ENCODE assay signal across 8 cellular contexts in genomic region chr3:184174278-184174645, GRCh38. TPM values are rescaled to one million over a fixed set of nuclear protein-coding genes. Genes with fewer than 3 reads are reported as not detected.
DNase-seq lines count a peak whose midpoint lies in the region; ATAC-seq, FAIRE-seq and TF ChIP-seq lines count a peak whose summit lies in the region.

No MANE protein-coding gene starts in this region.

- no peaks in the 10 kb centered on the region for H3K27me3 Mint-ChIP-seq in Calu3 (ENCODE audit: unreplicated experiment)
- H3K27me3 Mint-ChIP-seq in astrocyte (ENCODE audit: low read depth, unreplicated experiment), result no peaks in the 10 kb centered on the region

- TF ChIP-seq CTCF in Calu3 (IDR thresholded peaks at IDR 0.05; ENCODE audit: unreplicated experiment) (no peak), astrocyte (IDR thresholded peaks at IDR 0.05; ENCODE audit: insufficient read depth, low read depth, low read length) (no peak), osteoblast (IDR thresholded peaks at IDR 0.05; ENCODE audit: extremely low read depth, low read depth, low read length) (no peak), RWPE1 (conservative IDR thresholded peaks at IDR 0.05; ENCODE audit: low read depth) (no peak), GM10248 (IDR thresholded peaks at IDR 0.05; ENCODE audit: control extremely low read depth, extremely low read depth, low read depth, missing control alignments) (no peak)

- peaks cover 51% of the 10 kb centered on the region for H3K4me1 ChIP-seq in astrocyte (ENCODE audit: insufficient read depth, low read length)
- peaks cover 69% of the 10 kb centered on the region for H3K4me1 ChIP-seq in osteoblast (ENCODE audit: insufficient read depth, low read length)

- POLR2A ChIA-PET in RWPE1 (lab: Yijun Ruan, JAX; ENCODE audit: low non-redundant PET), result no interaction called here
- POLR2A ChIA-PET in GM10248 (lab: Yijun Ruan, JAX), result interaction anchor here (1.1 kb wide), 1 partner anchor 11 kb away, joined by 7 read pairs; the partner anchor contains the start of gene ABCF3

- H3K9me3 Mint-ChIP-seq in Calu3 (ENCODE audit: low read depth, unreplicated experiment) (no peaks in the 10 kb centered on the region), astrocyte (ENCODE audit: unreplicated experiment) (no peaks in the 10 kb centered on the region)

- H2AFZ ChIP-seq in astrocyte (ENCODE audit: low read depth, low read length) (no peak overlapping the region), osteoblast (ENCODE audit: low read length) (no peak overlapping the region)

- no peak overlapping the region for H3K9ac ChIP-seq in astrocyte (ENCODE audit: low read length)

- H3K4me3 Mint-ChIP-seq in Calu3 (ENCODE audit: low read depth, unreplicated experiment) (peak overlapping the region; percentile 85), astrocyte (ENCODE audit: unreplicated experiment) (peak overlapping the region; percentile 97)

- peak overlapping the region; percentile 15 for H3K27ac Mint-ChIP-seq in Calu3 (ENCODE audit: unreplicated experiment)
- peak overlapping the region; percentile 70 for H3K27ac Mint-ChIP-seq in astrocyte (ENCODE audit: unreplicated experiment)

- H3K4me2 ChIP-seq in astrocyte (ENCODE audit: low read length) (no peak overlapping the region), osteoblast (ENCODE audit: insufficient read depth, low read length) (no peak overlapping the region)

- DNase-seq in Calu3, result no peak
- no peak for DNase-seq in astrocyte (ENCODE audit: low read depth)
- no peak for DNase-seq in osteoblast (ENCODE audit: insufficient read length, low spot score, missing footprints)
- no peak for DNase-seq in RWPE1 (ENCODE audit: low spot score)
- DNase-seq in GM10248 (ENCODE audit: extremely low spot score), result no peak
- DNase-seq in iPS-NIHi7 (ENCODE audit: extremely low spot score), result no peak

- peaks cover 8% of the 10 kb centered on the region for H3K4me1 Mint-ChIP-seq in Calu3 (ENCODE audit: low read depth, unreplicated experiment)
- H3K4me1 Mint-ChIP-seq in astrocyte (ENCODE audit: low read depth, unreplicated experiment), result peaks cover 53% of the 10 kb centered on the region

- H3K27me3 ChIP-seq in astrocyte (ENCODE audit: insufficient read depth, low read length), result no peaks in the 10 kb centered on the region
- no peaks in the 10 kb centered on the region for H3K27me3 ChIP-seq in osteoblast (ENCODE audit: insufficient read depth, low read length)

- intact Hi-C loops in Calu3 (cut with micrococcal nuclease; ENCODE audit: unreplicated experiment), result no loop called here

- H3K36me3 Mint-ChIP-seq in Calu3 (ENCODE audit: insufficient read depth, unreplicated experiment) (peaks cover 49% of the 10 kb centered on the region), astrocyte (ENCODE audit: low read depth, unreplicated experiment) (peaks cover 26% of the 10 kb centered on the region)

- H3K79me2 ChIP-seq in astrocyte (ENCODE audit: insufficient read depth, low read length) (peaks cover 45% of the 10 kb centered on the region), osteoblast (ENCODE audit: insufficient read depth, low read length) (peaks cover 64% of the 10 kb centered on the region)

- H3K27ac ChIP-seq in astrocyte (ENCODE audit: low read depth, low read length), result no peak overlapping the region
- H3K27ac ChIP-seq in osteoblast (ENCODE audit: low read depth, low read length), result peak overlapping the region; percentile 80
- no peak overlapping the region; the same call in 1 of the 2 replicates for H3K27ac ChIP-seq in RWPE1

- peak; percentile 0 for ATAC-seq in HG03354 (IDR thresholded peaks at IDR 0.05; ENCODE audit: poor library complexity, severe bottlenecking, unreplicated experiment)
- ATAC-seq in GM21423 (IDR thresholded peaks at IDR 0.05; ENCODE audit: unreplicated experiment), result no peak

- no TSS peak for BruUV-seq in Calu3 (replicated peaks; lab: Mats Ljungman, UMichigan)

- H4K20me1 ChIP-seq in astrocyte (ENCODE audit: insufficient read depth, low read length) (peaks cover 56% of the 10 kb centered on the region), osteoblast (ENCODE audit: insufficient read depth, low read length) (peaks cover 53% of the 10 kb centered on the region)

- FAIRE-seq in astrocyte (lab: Jason Lieb, UNC), result no peak

- peaks cover 28% of the 10 kb centered on the region for H3K36me3 ChIP-seq in astrocyte (ENCODE audit: insufficient read depth, low read length)
- peaks cover 46% of the 10 kb centered on the region for H3K36me3 ChIP-seq in osteoblast (ENCODE audit: insufficient read depth, low read length)

- CTCF ChIA-PET in Calu3 (lab: Charles Lee), result interaction anchor here (0.6 to 1.6 kb wide), 10 partner anchors 11 to 1401 kb away, joined by 3 to 9 read pairs (median 4); partner anchors contain the start of genes ABCF3 and EIF2B5
- CTCF ChIA-PET in RWPE1 (lab: Yijun Ruan, JAX), result no interaction called here
- CTCF ChIA-PET in GM10248 (lab: Yijun Ruan, JAX), result interaction anchor here (0.7 to 4.1 kb wide), 6 partner anchors 9 to 289 kb away, joined by 3 to 11 read pairs (median 6); partner anchors contain the start of gene PARL

- H3K9me3 ChIP-seq in astrocyte (ENCODE audit: insufficient read depth, low read depth, low read length) (no peaks in the 10 kb centered on the region), osteoblast (ENCODE audit: low read depth, low read length) (no peaks in the 10 kb centered on the region)

- H3K4me3 ChIP-seq in astrocyte (ENCODE audit: insufficient read depth, low read depth, low read length), result no peak overlapping the region
- H3K4me3 ChIP-seq in osteoblast (ENCODE audit: insufficient read depth, low read length), result no peak overlapping the region

RNA-seq across cellular contexts. Expression of gene AP2M1, which starts 0.4 kb away (rescaled TPM):
- total RNA-seq in Calu3 (2022), result 394 and 401 TPM in 2 replicates
- total RNA-seq in astrocyte, result 603 and 613 TPM in 2 replicates
- total RNA-seq in osteoblast, result 375 and 427 TPM in 2 replicates

RNA-seq across cellular contexts. Expression of gene ABCF3, which starts 11.7 kb away (rescaled TPM):
- total RNA-seq in Calu3 (2022) (114 and 116 TPM in 2 replicates), astrocyte (61.1 and 70.9 TPM in 2 replicates), osteoblast (44.8 and 46.7 TPM in 2 replicates)

RNA-seq across cellular contexts. Expression of gene DVL3, which starts 19.1 kb away (rescaled TPM):
- total RNA-seq in Calu3 (2022) (105 and 106 TPM in 2 replicates), astrocyte (107 and 110 TPM in 2 replicates), osteoblast (51.6 and 60.4 TPM in 2 replicates)

RNA-seq across cellular contexts. Expression of gene EIF2B5, which starts 39.1 kb away (rescaled TPM):
- total RNA-seq in Calu3 (2022), result 79.6 and 87.9 TPM in 2 replicates
- total RNA-seq in astrocyte, result 20.8 and 22.6 TPM in 2 replicates
- 19.4 and 22.1 TPM in 2 replicates for total RNA-seq in osteoblast

RNA-seq across cellular contexts. Expression of gene VWA5B2, which starts 55.1 kb away (rescaled TPM):
- total RNA-seq in Calu3 (2022), result 0.54 and 0.90 TPM in 2 replicates
- 0.23 TPM in 1 of 2 replicates, not detected in the other for total RNA-seq in astrocyte
- total RNA-seq in osteoblast, result not detected in 2 replicates
